In the genomic region with DNA sequence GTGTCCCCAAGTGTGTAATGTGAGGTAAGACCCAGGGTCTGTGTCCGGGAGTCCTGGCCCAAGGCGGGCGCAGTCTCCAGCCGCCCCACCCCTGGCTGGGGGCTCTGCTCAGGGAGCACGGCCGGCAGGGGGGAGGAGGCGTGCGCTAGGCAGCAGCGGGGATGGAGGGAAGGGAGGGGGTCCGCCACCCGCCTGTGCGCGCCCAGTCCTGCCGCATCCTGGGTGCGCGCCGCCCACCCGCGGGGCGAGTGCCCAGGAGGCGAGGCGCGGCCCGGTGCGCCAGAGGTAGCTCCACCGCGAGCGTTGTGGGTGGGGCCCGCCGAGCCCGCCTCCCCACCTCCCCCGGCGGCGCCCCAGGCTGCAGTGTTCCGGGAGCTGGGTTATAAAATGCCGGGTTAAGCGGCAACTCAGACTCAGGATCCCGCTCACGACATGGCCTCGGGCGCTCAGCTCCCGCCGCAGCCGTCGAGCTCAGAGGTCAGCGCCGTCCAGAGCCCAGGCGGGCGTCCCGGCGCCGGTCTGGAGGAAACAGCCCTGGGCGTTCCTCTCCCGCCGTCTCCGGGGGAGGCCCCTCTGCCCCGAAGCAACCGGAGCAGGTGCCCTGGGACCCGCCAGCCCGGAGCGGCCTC, we compare ENCODE assay signal across 8 cellular contexts. TPM values are rescaled to one million over a fixed set of nuclear protein-coding genes. Genes with fewer than 3 reads are reported as not detected.
DNase-seq lines count a peak whose midpoint lies in the region; ATAC-seq, FAIRE-seq and TF ChIP-seq lines count a peak whose summit lies in the region.

Gene CCNI2, plus strand, starts transcription at position 363 of the 629 bp plus-strand sequence. Its CDS starts 70 bp downstream, at position 433.

- no peaks in the 10 kb centered on the region for H3K9me3 Mint-ChIP-seq in activated CD8-positive, alpha-beta T cell treated with anti-CD3 and anti-CD28 coated beads, Interleukin-2, amount 10 ng/mL, durations not matched to agents 7 days and 5 days (ENCODE audit: insufficient read depth)

- TF ChIP-seq POLR2A in GM12891 (IDR thresholded peaks at IDR 0.05; ENCODE audit: low read depth, low read length) (no peak), endothelial cell of umbilical vein (IDR thresholded peaks at IDR 0.05; ENCODE audit: low read depth, low read length) (no peak)

- no peaks in the 10 kb centered on the region for H3F3A ChIP-seq in neural cell (ENCODE audit: insufficient read depth, low read length, poor library complexity, severe bottlenecking)

- FAIRE-seq in GM12891 (lab: Jason Lieb, UNC) (peak; percentile 71), endothelial cell of umbilical vein (lab: Jason Lieb, UNC) (no peak)

- H3K4me2 ChIP-seq in endothelial cell of umbilical vein (ENCODE audit: insufficient read depth, low read length) (peak within 1 kb of the TSS; percentile 63), neural cell (ENCODE audit: low read length) (no peak within 1 kb of the TSS)

- no peaks in the 10 kb centered on the region for H3K9me1 ChIP-seq in endothelial cell of umbilical vein (replicated peaks; ENCODE audit: control insufficient read depth, extremely low read depth, insufficient read depth, low read length)

- peak within 1 kb of the TSS; percentile 71 for H3K4me3 Mint-ChIP-seq in activated CD8-positive, alpha-beta T cell treated with anti-CD3 and anti-CD28 coated beads, Interleukin-2, amount 10 ng/mL, durations not matched to agents 7 days and 5 days

- CTCF ChIA-PET in activated CD8-positive, alpha-beta T cell treated with anti-CD3 and anti-CD28 coated beads, Interleukin-2, amount 10 ng/mL, durations not matched to agents 7 days and 5 days (lab: Charles Lee), result interaction anchor here (0.7 to 3.5 kb wide), 17 partner anchors 8 to 673 kb away, joined by 3 to 33 read pairs (median 4); partner anchors contain the start of genes CSF2 and KIF3A
- CTCF ChIA-PET in endothelial cell of umbilical vein (lab: Charles Lee), result interaction anchor here (0.7 to 5.5 kb wide), 15 partner anchors 8 to 221 kb away, joined by 3 to 48 read pairs (median 5); partner anchors contain the start of gene KIF3A

- H2AFZ ChIP-seq in endothelial cell of umbilical vein (ENCODE audit: low read depth, low read length) (peak within 1 kb of the TSS; percentile 84), neural cell (ENCODE audit: low read depth, low read length) (no peak within 1 kb of the TSS)

- H3K9me3 ChIP-seq in endothelial cell of umbilical vein (replicated peaks; ENCODE audit: control insufficient read depth, insufficient read depth, low read length) (no peaks in the 10 kb centered on the region), neural cell (ENCODE audit: low read length) (no peaks in the 10 kb centered on the region)

- H3K9ac ChIP-seq in endothelial cell of umbilical vein (replicated peaks; ENCODE audit: extremely low read depth, insufficient read depth, low read length) (no peak within 1 kb of the TSS), neural cell (ENCODE audit: low read length) (no peak within 1 kb of the TSS)

- DNase-seq in GM12891 (ENCODE audit: insufficient read length, low spot score), result peak; percentile 48
- peak; percentile 69 for DNase-seq in activated CD8-positive, alpha-beta T cell treated with anti-CD3 and anti-CD28 coated beads, Interleukin-2, amount 10 ng/mL, durations not matched to agents 7 days and 5 days
- peak; percentile 29 for DNase-seq in endothelial cell of umbilical vein (ENCODE audit: low read depth, low spot score)
- DNase-seq in cortex of kidney (lab: John Stamatoyannopoulos, UW), result no peak
- DNase-seq in cerebellum (ENCODE audit: low spot score), result no peak

- no peaks in the 10 kb centered on the region for H3K9me2 ChIP-seq in neural cell (ENCODE audit: insufficient read depth, low read length)

- intact Hi-C loops in endothelial cell of umbilical vein (cut with micrococcal nuclease), result loop anchor here (5.0 kb wide), 1 partner anchor 135 kb away; no protein-coding TSS in a partner anchor

- TF ChIP-seq RAD21 in neural cell (conservative IDR thresholded peaks at IDR 0.05), result no peak

- no peak for TF ChIP-seq EP300 in neural cell (conservative IDR thresholded peaks at IDR 0.05; ENCODE audit: poor library complexity, severe bottlenecking)

- ATAC-seq in HG03354 (IDR thresholded peaks at IDR 0.05; ENCODE audit: poor library complexity, severe bottlenecking, unreplicated experiment), result peak; percentile 41
- ATAC-seq in activated CD8-positive, alpha-beta T cell treated with anti-CD3 and anti-CD28 coated beads, Interleukin-2, amount 10 ng/mL, durations not matched to agents 7 days and 5 days, result peak; percentile 88

- H3K27me3 Mint-ChIP-seq in activated CD8-positive, alpha-beta T cell treated with anti-CD3 and anti-CD28 coated beads, Interleukin-2, amount 10 ng/mL, durations not matched to agents 7 days and 5 days (ENCODE audit: low read depth), result peaks cover 4% of the 10 kb centered on the region

- dilution Hi-C loops in endothelial cell of umbilical vein (cut with MboI; ENCODE audit: extremely low pct_ligation_motif_present, low sequenced_read_pairs), result no loop called here

- POLR2A ChIA-PET in activated CD8-positive, alpha-beta T cell treated with anti-CD3 and anti-CD28 coated beads, Interleukin-2, amount 10 ng/mL, durations not matched to agents 7 days and 5 days (lab: Charles Lee), result interaction anchor here (0.6 to 3.5 kb wide), 9 partner anchors 8 to 321 kb away, joined by 3 to 26 read pairs (median 3); partner anchors contain the start of genes KIF3A and SEPTIN8
- POLR2A ChIA-PET in endothelial cell of umbilical vein (lab: Charles Lee), result no interaction called here

- peak within 1 kb of the TSS; percentile 73 for H3K27ac Mint-ChIP-seq in activated CD8-positive, alpha-beta T cell treated with anti-CD3 and anti-CD28 coated beads, Interleukin-2, amount 10 ng/mL, durations not matched to agents 7 days and 5 days

- BruUV-seq in endothelial cell of umbilical vein (replicated peaks; lab: Mats Ljungman, UMichigan), result no TSS peak

- H3K79me2 ChIP-seq in endothelial cell of umbilical vein (ENCODE audit: control insufficient read depth, insufficient read depth, low read length), result no peaks in the 10 kb centered on the region
- H3K79me2 ChIP-seq in neural cell (replicated peaks; ENCODE audit: insufficient read depth, low read length), result no peaks in the 10 kb centered on the region

- TF ChIP-seq CTCF in endothelial cell of umbilical vein (IDR thresholded peaks at IDR 0.05; ENCODE audit: extremely low read depth in 1 of 2, insufficient read depth in 1 of 2, low read depth in 1 of 2, low read length in 2 of 2) (no peak), neural cell (IDR thresholded peaks at IDR 0.05; ENCODE audit: poor library complexity, severe bottlenecking) (no peak)

- H3K27ac ChIP-seq in endothelial cell of umbilical vein (ENCODE audit: insufficient read depth, low read depth, low read length), result no peak within 1 kb of the TSS
- H3K27ac ChIP-seq in neural cell (ENCODE audit: low read length), result no peak within 1 kb of the TSS
- peak within 1 kb of the TSS; percentile 69 for H3K27ac ChIP-seq in temporal lobe (ENCODE audit: low read depth, low read length)

- peaks cover 32% of the 10 kb centered on the region for H3K4me1 Mint-ChIP-seq in activated CD8-positive, alpha-beta T cell treated with anti-CD3 and anti-CD28 coated beads, Interleukin-2, amount 10 ng/mL, durations not matched to agents 7 days and 5 days (ENCODE audit: low read depth)

- H3K4me3 ChIP-seq in endothelial cell of umbilical vein (replicated peaks in 1 of 3; ENCODE audit: insufficient read depth in 1 of 3, low read depth in 1 of 3, low read length in 3 of 3) (peak within 1 kb of the TSS; percentile 32 to 34 (median 34)), neural cell (ENCODE audit: low read length) (peak within 1 kb of the TSS; percentile 55)

- no peaks in the 10 kb centered on the region for H3K36me3 ChIP-seq in endothelial cell of umbilical vein (ENCODE audit: control insufficient read depth in 2 of 2, extremely low read depth in 1 of 2, insufficient read depth in 2 of 2, low read length in 2 of 2)
- no peaks in the 10 kb centered on the region for H3K36me3 ChIP-seq in neural cell (ENCODE audit: insufficient read depth, low read length)

- peaks cover under 1 to 4% of the 10 kb centered on the region in 2 experiments for H3K27me3 ChIP-seq in endothelial cell of umbilical vein (ENCODE audit: control insufficient read depth in 2 of 2, insufficient read depth in 2 of 2, low read length in 2 of 2)
- peaks cover 44% of the 10 kb centered on the region for H3K27me3 ChIP-seq in neural cell (ENCODE audit: insufficient read depth, low read depth, low read length)

- no peaks in the 10 kb centered on the region for H4K20me1 ChIP-seq in endothelial cell of umbilical vein (replicated peaks; ENCODE audit: control insufficient read depth, extremely low read depth, insufficient read depth, low read length)
- no peaks in the 10 kb centered on the region for H4K20me1 ChIP-seq in neural cell (ENCODE audit: insufficient read depth)

- H3K36me3 Mint-ChIP-seq in activated CD8-positive, alpha-beta T cell treated with anti-CD3 and anti-CD28 coated beads, Interleukin-2, amount 10 ng/mL, durations not matched to agents 7 days and 5 days (ENCODE audit: low read depth), result peaks cover 7% of the 10 kb centered on the region

- H3K4me1 ChIP-seq in endothelial cell of umbilical vein (ENCODE audit: control insufficient read depth, extremely low read depth, insufficient read depth, low read length), result peaks cover 5% of the 10 kb centered on the region

TF ChIP-seq in GM12891, 5 proteins besides CTCF, POLR2A, EP300 and RAD21 (continues in another document):
- TF ChIP-seq POU2F2 (IDR thresholded peaks at IDR 0.05; ENCODE audit: low read depth, low read length) (no peak), SPI1 (IDR thresholded peaks at IDR 0.05; ENCODE audit: low read depth, low read length) (no peak)

TF ChIP-seq in endothelial cell of umbilical vein, 7 proteins besides CTCF, POLR2A, EP300 and RAD21 (continues in another document):
- no peak for TF ChIP-seq FOS (IDR thresholded peaks at IDR 0.05; ENCODE audit: borderline replicate concordance, insufficient read depth, low read length)

RNA-seq across cellular contexts. Expression of gene CCNI2, which starts in this region (rescaled TPM):
- 5.4 TPM for polyA plus RNA-seq in GM12891 (2012; ENCODE audit: low read depth, missing spikeins)
- total RNA-seq in activated CD8-positive, alpha-beta T cell treated with anti-CD3 and anti-CD28 coated beads, Interleukin-2, amount 10 ng/mL, durations not matched to agents 7 days and 5 days, result 1 to 10 TPM; 8.3 to 9.5 TPM
- total RNA-seq in endothelial cell of umbilical vein, result 0.53 TPM in 1 of 2 replicates, not detected in the other
- 0.13 and 0.25 TPM in 2 replicates for polyA plus RNA-seq in endothelial cell of umbilical vein
- 0.08 and 0.14 TPM in 2 replicates for polyA plus RNA-seq in endothelial cell of umbilical vein (2011; cell fraction: cytosol; rRNA removed)
- polyA plus RNA-seq in endothelial cell of umbilical vein (2011; cell fraction: nucleus; rRNA removed), result 0.62 and 1.1 TPM in 2 replicates
- 3.4 and 4.1 TPM in 2 replicates for polyA plus RNA-seq in endothelial cell of umbilical vein (2012)
- 0.56 and 1.7 TPM in 2 replicates for polyA minus RNA-seq in endothelial cell of umbilical vein
- polyA minus RNA-seq in endothelial cell of umbilical vein (2011; cell fraction: cytosol; rRNA and poly(A)+ RNA removed), result not detected
- 0.58 TPM in 1 of 2 replicates, not detected in the other for polyA minus RNA-seq in endothelial cell of umbilical vein (2011; cell fraction: nucleus; rRNA and poly(A)+ RNA removed)
- polyA plus RNA-seq in neural cell, result not detected in 2 replicates
- polyA minus RNA-seq in neural cell, result not detected in 2 replicates
- under 0.01 TPM for total RNA-seq in temporal lobe
- total RNA-seq in cerebellum, result 1.5 TPM

Comparison
In these comparisons a context has a peak if more than half of its experiments do, and no peak if none do; other contexts are left out.
1. DNase-seq: peak in GM12891 (single experiment), activated CD8-positive, alpha-beta T cell treated with anti-CD3 and anti-CD28 coated beads, Interleukin-2, amount 10 ng/mL, durations not matched to agents 7 days and 5 days (single experiment) and endothelial cell of umbilical vein (single experiment); none in cortex of kidney (single experiment) and cerebellum (single experiment).